In genomic region chr14:66380143-66380542, GRCh38 we compare ENCODE assay signal across 23 cellular contexts.
DNase-seq lines count a peak whose midpoint lies in the region; ATAC-seq, FAIRE-seq and TF ChIP-seq lines count a peak whose summit lies in the region.
"Had no signal": no experiment of that assay in that cellular context is flagged by ENCODE, and none has a peak within 500 bp of the region (broad histone marks: within the 10 kb centered on the region; RNA-seq: fewer than 3 reads in every experiment).

No MANE protein-coding gene starts in this region.

- H3K4me3 ChIP-seq in heart left ventricle (no peak overlapping the region), aorta (ENCODE audit: low read length in 2 of 2) (no peak overlapping the region)
- H3K4me3 ChIP-seq: MG63, vagina had no signal

- H3K27ac Mint-ChIP-seq in activated T-cell treated with anti-CD3 and anti-CD28 coated beads, Interleukin-2, amount 50 U/mL, for 24 hours: no peak overlapping the region
- no peak overlapping the region for H3K27ac Mint-ChIP-seq in stimulated activated memory B cell treated with anti-CD40 and anti-IgM and Interleukin-4, amounts not matched to agents 10 μg/mL and 1 μg/mL and 100 μg/mL, for 72 hours
- H3K27ac Mint-ChIP-seq: activated CD4-positive, alpha-beta T cell treated with anti-CD3 and anti-CD28 coated beads for 36 hours; activated T-helper 1 cell treated with anti-CD3 and anti-CD28 coated beads, Interleukin-12 subunit alpha, Interleukin-12 subunit beta, Interleukin-2, Interleukin-4 antibody, amounts not matched to agents 30 ng/mL and 10 ng/mL and 1 ng/mL, durations not matched to agents 14 hours and 24 hours and 36 hours; H9; mesothelial cell of epicardium; natural killer cell had no signal

- H3K27ac ChIP-seq in heart left ventricle (no peak overlapping the region), aorta (ENCODE audit: low read depth in 1 of 2, low read length in 2 of 2) (no peak overlapping the region)
- H3K27ac ChIP-seq: vagina had no signal

- intact Hi-C loops in heart left ventricle (cut with DNase I): no loop called here
- intact Hi-C loops in cardiac septum (cut with DNase I): no loop called here
- intact Hi-C loops in aorta (cut with DNase I): no loop called here

- peak; percentile 29 to 77 (median 39) for ATAC-seq in heart left ventricle
- peak; percentile 43 for ATAC-seq in aorta (ENCODE audit: low FRiP score)
- ATAC-seq in HG03565 (IDR thresholded peaks at IDR 0.05; ENCODE audit: unreplicated experiment): no peak
- no peak for ATAC-seq in stimulated activated memory B cell treated with anti-CD40 and anti-IgM and Interleukin-4, amounts not matched to agents 10 μg/mL and 1 μg/mL and 100 μg/mL, for 72 hours
- ATAC-seq: activated CD4-positive, alpha-beta T cell treated with anti-CD3 and anti-CD28 coated beads for 36 hours; left colon; natural killer cell had no signal

- no peaks in the 10 kb centered on the region for H3K27me3 ChIP-seq in heart left ventricle
- H3K27me3 ChIP-seq in aorta (ENCODE audit: control insufficient read depth in 1 of 2, insufficient read depth in 2 of 2, low read length in 1 of 2): peaks cover 0 to 2% of the 10 kb centered on the region in 2 donors
- H3K27me3 ChIP-seq: MG63, vagina had no signal

- no peaks in the 10 kb centered on the region for H3K9me3 ChIP-seq in heart left ventricle
- no peaks in the 10 kb centered on the region for H3K9me3 ChIP-seq in aorta (ENCODE audit: control insufficient read depth, low read length)
- H3K9me3 ChIP-seq: MG63, vagina had no signal

- no peak for TF ChIP-seq POLR2A in heart left ventricle (IDR thresholded peaks at IDR 0.05)

- H3K27me3 Mint-ChIP-seq in activated T-cell treated with anti-CD3 and anti-CD28 coated beads, Interleukin-2, amount 50 U/mL, for 24 hours: no peaks in the 10 kb centered on the region
- no peaks in the 10 kb centered on the region for H3K27me3 Mint-ChIP-seq in stimulated activated memory B cell treated with anti-CD40 and anti-IgM and Interleukin-4, amounts not matched to agents 10 μg/mL and 1 μg/mL and 100 μg/mL, for 72 hours
- H3K27me3 Mint-ChIP-seq: activated CD4-positive, alpha-beta T cell treated with anti-CD3 and anti-CD28 coated beads for 36 hours had no signal

- no peak overlapping the region for H3K4me3 Mint-ChIP-seq in activated T-cell treated with anti-CD3 and anti-CD28 coated beads, Interleukin-2, amount 50 U/mL, for 24 hours
- H3K4me3 Mint-ChIP-seq in stimulated activated memory B cell treated with anti-CD40 and anti-IgM and Interleukin-4, amounts not matched to agents 10 μg/mL and 1 μg/mL and 100 μg/mL, for 72 hours: no peak overlapping the region
- H3K4me3 Mint-ChIP-seq: activated CD4-positive, alpha-beta T cell treated with anti-CD3 and anti-CD28 coated beads for 36 hours; activated T-helper 1 cell treated with anti-CD3 and anti-CD28 coated beads, Interleukin-12 subunit alpha, Interleukin-12 subunit beta, Interleukin-2, Interleukin-4 antibody, amounts not matched to agents 30 ng/mL and 10 ng/mL and 1 ng/mL, durations not matched to agents 14 hours and 24 hours and 36 hours; H9; mesothelial cell of epicardium; natural killer cell had no signal

- H3K9me3 Mint-ChIP-seq in activated T-cell treated with anti-CD3 and anti-CD28 coated beads, Interleukin-2, amount 50 U/mL, for 24 hours: no peaks in the 10 kb centered on the region
- H3K9me3 Mint-ChIP-seq in stimulated activated memory B cell treated with anti-CD40 and anti-IgM and Interleukin-4, amounts not matched to agents 10 μg/mL and 1 μg/mL and 100 μg/mL, for 72 hours: no peaks in the 10 kb centered on the region
- H3K9me3 Mint-ChIP-seq: activated T-helper 1 cell treated with anti-CD3 and anti-CD28 coated beads, Interleukin-12 subunit alpha, Interleukin-12 subunit beta, Interleukin-2, Interleukin-4 antibody, amounts not matched to agents 30 ng/mL and 10 ng/mL and 1 ng/mL, durations not matched to agents 14 hours and 24 hours and 36 hours; H9; mesothelial cell of epicardium; natural killer cell had no signal

- no peaks in the 10 kb centered on the region for H3K36me3 Mint-ChIP-seq in activated T-cell treated with anti-CD3 and anti-CD28 coated beads, Interleukin-2, amount 50 U/mL, for 24 hours (ENCODE audit: low read depth)
- H3K36me3 Mint-ChIP-seq in stimulated activated memory B cell treated with anti-CD40 and anti-IgM and Interleukin-4, amounts not matched to agents 10 μg/mL and 1 μg/mL and 100 μg/mL, for 72 hours: no peaks in the 10 kb centered on the region
- H3K36me3 Mint-ChIP-seq: mesothelial cell of epicardium, natural killer cell had no signal

- no peaks in the 10 kb centered on the region for H3K4me1 Mint-ChIP-seq in activated T-cell treated with anti-CD3 and anti-CD28 coated beads, Interleukin-2, amount 50 U/mL, for 24 hours (ENCODE audit: low read depth)
- H3K4me1 Mint-ChIP-seq in stimulated activated memory B cell treated with anti-CD40 and anti-IgM and Interleukin-4, amounts not matched to agents 10 μg/mL and 1 μg/mL and 100 μg/mL, for 72 hours: no peaks in the 10 kb centered on the region
- H3K4me1 Mint-ChIP-seq: activated CD4-positive, alpha-beta T cell treated with anti-CD3 and anti-CD28 coated beads for 36 hours; natural killer cell had no signal

- peak in 2 of 5 donors; percentile 15 to 25 for DNase-seq in heart left ventricle
- no peak for DNase-seq in cardiac septum (ENCODE audit: low spot score)
- peak; percentile 8 for DNase-seq in astrocyte of the hippocampus (ENCODE audit: low read depth, low spot score)
- peak in 1 of 2 donors; percentile 54 for DNase-seq in aorta
- no peak for DNase-seq in activated T-cell treated with anti-CD3 and anti-CD28 coated beads, Interleukin-2, amount 50 U/mL, for 24 hours
- DNase-seq: activated CD4-positive, alpha-beta T cell treated with anti-CD3 and anti-CD28 coated beads for 36 hours; activated naive CD4-positive, alpha-beta T cell treated with anti-CD3 and anti-CD28 coated beads, Interleukin-2, amount 50 U/mL, for 16 hours; H9; left colon; MG63; natural killer cell; NCI-H1436 treated with DMSO at 0.1 percent for 48 hours; SHP77 treated with DMSO at 0.1 percent for 48 hours; substantia nigra; T-helper 1 cell had no signal

- no peak for TF ChIP-seq CTCF in heart left ventricle (IDR thresholded peaks at IDR 0.05)

- no peaks in the 10 kb centered on the region for H3K36me3 ChIP-seq in heart left ventricle
- no peaks in the 10 kb centered on the region for H3K36me3 ChIP-seq in aorta (ENCODE audit: control insufficient read depth in 1 of 2, insufficient read depth in 2 of 2, low read length in 1 of 2)
- H3K36me3 ChIP-seq: MG63, vagina had no signal

- H3K4me1 ChIP-seq in heart left ventricle (peaks cover 0 to 24% (median 11%) of the 10 kb centered on the region in 12 donors), aorta (ENCODE audit: control insufficient read depth in 1 of 2, insufficient read depth in 2 of 2, low read length in 2 of 2) (peaks cover 3 to 19% of the 10 kb centered on the region in 2 donors)
- H3K4me1 ChIP-seq: vagina had no signal

- 24 to 66% (median 49%) methylated on average over 1 of the region's 1 CpG for WGBS in heart left ventricle, 4 donors
- WGBS in aorta, 2 donors: 25 to 43% methylated on average over 1 of the region's 1 CpG

- peak; percentile 13 for FAIRE-seq in islet of Langerhans (lab: Jason Lieb, UNC)
- FAIRE-seq: G401.6, GM18507 had no signal

Comparison
In these comparisons a context has a peak if more than half of its experiments do, and no peak if none do; other contexts are left out.
1. ATAC-seq: peak in heart left ventricle (4 of 4) and aorta (single experiment); none in HG03565 (single experiment) and stimulated activated memory B cell treated with anti-CD40 and anti-IgM and Interleukin-4, amounts not matched to agents 10 μg/mL and 1 μg/mL and 100 μg/mL, for 72 hours (single experiment).